2 cellular contexts compared by ENCODE assay signal in the genomic region with DNA sequence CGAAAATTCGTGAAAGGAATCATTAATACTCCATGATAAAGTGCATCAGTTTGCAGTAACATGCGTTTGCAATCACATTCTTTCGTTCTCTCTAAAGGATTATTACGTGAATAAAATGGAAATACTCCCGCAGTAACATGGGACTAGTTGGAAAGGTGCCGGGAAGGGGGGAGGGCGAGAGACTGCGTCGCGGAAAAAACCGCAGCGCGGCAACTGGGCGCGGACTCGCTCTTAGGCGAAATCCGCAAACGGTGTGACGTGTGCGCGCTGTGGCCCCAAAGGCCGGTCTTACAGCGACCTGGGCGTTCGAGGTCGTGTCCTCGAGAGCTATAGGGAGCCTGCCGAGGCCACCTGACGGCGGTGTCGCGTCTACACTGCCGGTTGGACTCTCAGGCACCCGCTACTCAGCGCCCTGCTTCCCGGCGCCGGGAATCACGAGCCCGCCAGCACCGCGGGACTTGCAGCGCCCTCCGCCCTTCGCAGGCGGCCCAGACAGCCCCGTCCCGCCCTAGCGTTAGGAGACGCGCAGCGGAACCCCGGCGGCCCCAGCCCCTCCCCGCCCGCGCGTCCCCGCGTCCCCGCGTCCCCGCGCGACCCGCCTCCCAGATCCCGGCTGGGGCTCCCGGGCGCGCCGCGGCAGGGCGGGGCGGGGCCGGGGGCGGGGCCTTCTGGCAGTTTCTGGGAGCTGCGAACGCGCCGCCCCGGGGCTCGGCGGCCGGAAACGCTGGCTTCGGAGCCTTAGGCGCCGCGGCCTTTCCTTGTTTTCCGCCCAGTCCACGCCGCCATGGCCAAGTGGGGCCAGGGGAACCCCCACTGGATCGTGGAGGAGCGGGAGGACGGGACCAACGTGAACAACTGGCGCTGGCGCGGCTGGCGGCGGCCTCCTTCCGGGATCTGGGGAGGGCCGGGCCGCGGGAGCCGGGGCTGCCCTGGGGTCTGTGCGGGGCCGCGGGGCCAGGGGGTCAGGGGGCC.
TF ChIP-seq lines count a peak whose summit lies in the region.

No MANE protein-coding gene starts in this region.

TF ChIP-seq in A549, 52 proteins besides CTCF, POLR2A, EP300 and RAD21 (continued from another document):
- TF ChIP-seq MAFK (IDR thresholded peaks at IDR 0.05; ENCODE audit: partially characterized antibody) (no peak), GATA3 (IDR thresholded peaks at IDR 0.05; ENCODE audit: borderline replicate concordance) (no peak), MYC (IDR thresholded peaks at IDR 0.05; ENCODE audit: borderline replicate concordance, low read length) (peak; percentile 89), RCOR1 (IDR thresholded peaks at IDR 0.05; ENCODE audit: low read depth, low read length) (no peak), RFX5 (IDR thresholded peaks at IDR 0.05) (peak; percentile 72; the same call in 1 of the 2 replicates), CBX8 (IDR thresholded peaks at IDR 0.05) (no peak), CEBPB (IDR thresholded peaks at IDR 0.05) (no peak), PHF8 (IDR thresholded peaks at IDR 0.05; ENCODE audit: borderline replicate concordance, low read depth) (peak; percentile 98), NR3C1 (IDR thresholded peaks at IDR 0.05) (no peak), HDAC2 (IDR thresholded peaks at IDR 0.05) (no peak), ZNF302 (CRISPR knock-in tag; IDR thresholded peaks at IDR 0.05) (no peak), NPAS2 (CRISPR knock-in tag; IDR thresholded peaks at IDR 0.05; ENCODE audit: borderline replicate concordance) (no peak), ZC3H11A (IDR thresholded peaks at IDR 0.05) (no peak), BHLHE40 (IDR thresholded peaks at IDR 0.05; ENCODE audit: low read depth, low read length) (no peak), CHD4 (IDR thresholded peaks at IDR 0.05; ENCODE audit: borderline replicate concordance) (no peak), FOXS1 (CRISPR knock-in tag; IDR thresholded peaks at IDR 0.05) (no peak), POLR2AphosphoS2 (conservative IDR thresholded peaks at IDR 0.05; ENCODE audit: low read length) (no peak), ESRRA (IDR thresholded peaks at IDR 0.05; ENCODE audit: borderline replicate concordance, low read length) (peak; percentile 63; the same call in 1 of the 2 replicates), FOSB (CRISPR knock-in tag; IDR thresholded peaks at IDR 0.05) (no peak), MAZ (IDR thresholded peaks at IDR 0.05; ENCODE audit: borderline replicate concordance, low read depth, low read length) (0 out of 2 replicates have a peak, but pooled peaks have one; percentile 32), ZSCAN20 (CRISPR knock-in tag; IDR thresholded peaks at IDR 0.05) (0 out of 2 replicates have a peak, but pooled peaks have one; percentile 27), TP53 (CRISPR knock-in tag; IDR thresholded peaks at IDR 0.05) (no peak), EHMT2 (IDR thresholded peaks at IDR 0.05; ENCODE audit: low read depth) (no peak)
- TF ChIP-seq, protein P1, sequence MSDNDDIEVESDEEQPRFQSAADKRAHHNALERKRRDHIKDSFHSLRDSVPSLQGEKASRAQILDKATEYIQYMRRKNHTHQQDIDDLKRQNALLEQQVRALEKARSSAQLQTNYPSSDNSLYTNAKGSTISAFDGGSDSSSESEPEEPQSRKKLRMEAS (IDR thresholded peaks at IDR 0.05), result peak; percentile 94
- TF ChIP-seq, protein P2, sequence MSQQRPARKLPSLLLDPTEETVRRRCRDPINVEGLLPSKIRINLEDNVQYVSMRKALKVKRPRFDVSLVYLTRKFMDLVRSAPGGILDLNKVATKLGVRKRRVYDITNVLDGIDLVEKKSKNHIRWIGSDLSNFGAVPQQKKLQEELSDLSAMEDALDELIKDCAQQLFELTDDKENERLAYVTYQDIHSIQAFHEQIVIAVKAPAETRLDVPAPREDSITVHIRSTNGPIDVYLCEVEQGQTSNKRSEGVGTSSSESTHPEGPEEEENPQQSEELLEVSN (IDR thresholded peaks at IDR 0.05; ENCODE audit: borderline replicate concordance, low read depth), result peak; percentile 90
- TF ChIP-seq, protein P3, sequence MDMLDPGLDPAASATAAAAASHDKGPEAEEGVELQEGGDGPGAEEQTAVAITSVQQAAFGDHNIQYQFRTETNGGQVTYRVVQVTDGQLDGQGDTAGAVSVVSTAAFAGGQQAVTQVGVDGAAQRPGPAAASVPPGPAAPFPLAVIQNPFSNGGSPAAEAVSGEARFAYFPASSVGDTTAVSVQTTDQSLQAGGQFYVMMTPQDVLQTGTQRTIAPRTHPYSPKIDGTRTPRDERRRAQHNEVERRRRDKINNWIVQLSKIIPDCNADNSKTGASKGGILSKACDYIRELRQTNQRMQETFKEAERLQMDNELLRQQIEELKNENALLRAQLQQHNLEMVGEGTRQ (IDR thresholded peaks at IDR 0.05), result peak; percentile 72
- TF ChIP-seq, protein P4, sequence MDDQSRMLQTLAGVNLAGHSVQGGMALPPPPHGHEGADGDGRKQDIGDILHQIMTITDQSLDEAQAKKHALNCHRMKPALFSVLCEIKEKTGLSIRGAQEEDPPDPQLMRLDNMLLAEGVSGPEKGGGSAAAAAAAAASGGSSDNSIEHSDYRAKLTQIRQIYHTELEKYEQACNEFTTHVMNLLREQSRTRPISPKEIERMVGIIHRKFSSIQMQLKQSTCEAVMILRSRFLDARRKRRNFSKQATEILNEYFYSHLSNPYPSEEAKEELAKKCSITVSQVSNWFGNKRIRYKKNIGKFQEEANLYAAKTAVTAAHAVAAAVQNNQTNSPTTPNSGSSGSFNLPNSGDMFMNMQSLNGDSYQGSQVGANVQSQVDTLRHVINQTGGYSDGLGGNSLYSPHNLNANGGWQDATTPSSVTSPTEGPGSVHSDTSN (IDR thresholded peaks at IDR 0.05), result 0 out of 2 replicates have a peak, but pooled peaks have one; percentile 22
- TF ChIP-seq, protein P5, sequence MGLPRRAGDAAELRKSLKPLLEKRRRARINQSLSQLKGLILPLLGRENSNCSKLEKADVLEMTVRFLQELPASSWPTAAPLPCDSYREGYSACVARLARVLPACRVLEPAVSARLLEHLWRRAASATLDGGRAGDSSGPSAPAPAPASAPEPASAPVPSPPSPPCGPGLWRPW (IDR thresholded peaks at IDR 0.05), result no peak

TF ChIP-seq in GM12878, 131 proteins besides CTCF, POLR2A, EP300 and RAD21 (continued from another document and continues in another):
- TF ChIP-seq, protein P6, sequence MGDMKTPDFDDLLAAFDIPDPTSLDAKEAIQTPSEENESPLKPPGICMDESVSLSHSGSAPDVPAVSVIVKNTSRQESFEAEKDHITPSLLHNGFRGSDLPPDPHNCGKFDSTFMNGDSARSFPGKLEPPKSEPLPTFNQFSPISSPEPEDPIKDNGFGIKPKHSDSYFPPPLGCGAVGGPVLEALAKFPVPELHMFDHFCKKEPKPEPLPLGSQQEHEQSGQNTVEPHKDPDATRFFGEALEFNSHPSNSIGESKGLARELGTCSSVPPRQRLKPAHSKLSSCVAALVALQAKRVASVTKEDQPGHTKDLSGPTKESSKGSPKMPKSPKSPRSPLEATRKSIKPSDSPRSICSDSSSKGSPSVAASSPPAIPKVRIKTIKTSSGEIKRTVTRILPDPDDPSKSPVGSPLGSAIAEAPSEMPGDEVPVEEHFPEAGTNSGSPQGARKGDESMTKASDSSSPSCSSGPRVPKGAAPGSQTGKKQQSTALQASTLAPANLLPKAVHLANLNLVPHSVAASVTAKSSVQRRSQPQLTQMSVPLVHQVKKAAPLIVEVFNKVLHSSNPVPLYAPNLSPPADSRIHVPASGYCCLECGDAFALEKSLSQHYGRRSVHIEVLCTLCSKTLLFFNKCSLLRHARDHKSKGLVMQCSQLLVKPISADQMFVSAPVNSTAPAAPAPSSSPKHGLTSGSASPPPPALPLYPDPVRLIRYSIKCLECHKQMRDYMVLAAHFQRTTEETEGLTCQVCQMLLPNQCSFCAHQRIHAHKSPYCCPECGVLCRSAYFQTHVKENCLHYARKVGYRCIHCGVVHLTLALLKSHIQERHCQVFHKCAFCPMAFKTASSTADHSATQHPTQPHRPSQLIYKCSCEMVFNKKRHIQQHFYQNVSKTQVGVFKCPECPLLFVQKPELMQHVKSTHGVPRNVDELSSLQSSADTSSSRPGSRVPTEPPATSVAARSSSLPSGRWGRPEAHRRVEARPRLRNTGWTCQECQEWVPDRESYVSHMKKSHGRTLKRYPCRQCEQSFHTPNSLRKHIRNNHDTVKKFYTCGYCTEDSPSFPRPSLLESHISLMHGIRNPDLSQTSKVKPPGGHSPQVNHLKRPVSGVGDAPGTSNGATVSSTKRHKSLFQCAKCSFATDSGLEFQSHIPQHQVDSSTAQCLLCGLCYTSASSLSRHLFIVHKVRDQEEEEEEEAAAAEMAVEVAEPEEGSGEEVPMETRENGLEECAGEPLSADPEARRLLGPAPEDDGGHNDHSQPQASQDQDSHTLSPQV (IDR thresholded peaks at IDR 0.05), result no peak
- TF ChIP-seq, protein P7, sequence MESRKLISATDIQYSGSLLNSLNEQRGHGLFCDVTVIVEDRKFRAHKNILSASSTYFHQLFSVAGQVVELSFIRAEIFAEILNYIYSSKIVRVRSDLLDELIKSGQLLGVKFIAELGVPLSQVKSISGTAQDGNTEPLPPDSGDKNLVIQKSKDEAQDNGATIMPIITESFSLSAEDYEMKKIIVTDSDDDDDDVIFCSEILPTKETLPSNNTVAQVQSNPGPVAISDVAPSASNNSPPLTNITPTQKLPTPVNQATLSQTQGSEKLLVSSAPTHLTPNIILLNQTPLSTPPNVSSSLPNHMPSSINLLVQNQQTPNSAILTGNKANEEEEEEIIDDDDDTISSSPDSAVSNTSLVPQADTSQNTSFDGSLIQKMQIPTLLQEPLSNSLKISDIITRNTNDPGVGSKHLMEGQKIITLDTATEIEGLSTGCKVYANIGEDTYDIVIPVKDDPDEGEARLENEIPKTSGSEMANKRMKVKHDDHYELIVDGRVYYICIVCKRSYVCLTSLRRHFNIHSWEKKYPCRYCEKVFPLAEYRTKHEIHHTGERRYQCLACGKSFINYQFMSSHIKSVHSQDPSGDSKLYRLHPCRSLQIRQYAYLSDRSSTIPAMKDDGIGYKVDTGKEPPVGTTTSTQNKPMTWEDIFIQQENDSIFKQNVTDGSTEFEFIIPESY (IDR thresholded peaks at IDR 0.05), result no peak
- peak; percentile 22 for TF ChIP-seq CBFB (IDR thresholded peaks at IDR 0.05; ENCODE audit: low read depth)
- no peak for TF ChIP-seq KDM1A (IDR thresholded peaks at IDR 0.05; ENCODE audit: borderline replicate concordance)
- TF ChIP-seq, protein P8, sequence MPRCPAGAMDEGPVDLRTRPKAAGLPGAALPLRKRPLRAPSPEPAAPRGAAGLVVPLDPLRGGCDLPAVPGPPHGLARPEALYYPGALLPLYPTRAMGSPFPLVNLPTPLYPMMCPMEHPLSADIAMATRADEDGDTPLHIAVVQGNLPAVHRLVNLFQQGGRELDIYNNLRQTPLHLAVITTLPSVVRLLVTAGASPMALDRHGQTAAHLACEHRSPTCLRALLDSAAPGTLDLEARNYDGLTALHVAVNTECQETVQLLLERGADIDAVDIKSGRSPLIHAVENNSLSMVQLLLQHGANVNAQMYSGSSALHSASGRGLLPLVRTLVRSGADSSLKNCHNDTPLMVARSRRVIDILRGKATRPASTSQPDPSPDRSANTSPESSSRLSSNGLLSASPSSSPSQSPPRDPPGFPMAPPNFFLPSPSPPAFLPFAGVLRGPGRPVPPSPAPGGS (IDR thresholded peaks at IDR 0.05; ENCODE audit: borderline replicate concordance, insufficient read depth, low read depth, low read length, poor library complexity, severe bottlenecking), result peak; percentile 12
- peak; percentile 83 for TF ChIP-seq POLR2AphosphoS5 (IDR thresholded peaks at IDR 0.05; ENCODE audit: low read length)
- peak; percentile 97 for TF ChIP-seq IKZF1 (conservative IDR thresholded peaks at IDR 0.05)
- TF ChIP-seq CHD2 (IDR thresholded peaks at IDR 0.05; ENCODE audit: borderline replicate concordance, low read depth, low read length), result no peak
- TF ChIP-seq DPF2 (IDR thresholded peaks at IDR 0.05), result peak; percentile 73
- TF ChIP-seq MXI1 (IDR thresholded peaks at IDR 0.05; ENCODE audit: low read depth, low read length), result no peak
- TF ChIP-seq, protein P9, sequence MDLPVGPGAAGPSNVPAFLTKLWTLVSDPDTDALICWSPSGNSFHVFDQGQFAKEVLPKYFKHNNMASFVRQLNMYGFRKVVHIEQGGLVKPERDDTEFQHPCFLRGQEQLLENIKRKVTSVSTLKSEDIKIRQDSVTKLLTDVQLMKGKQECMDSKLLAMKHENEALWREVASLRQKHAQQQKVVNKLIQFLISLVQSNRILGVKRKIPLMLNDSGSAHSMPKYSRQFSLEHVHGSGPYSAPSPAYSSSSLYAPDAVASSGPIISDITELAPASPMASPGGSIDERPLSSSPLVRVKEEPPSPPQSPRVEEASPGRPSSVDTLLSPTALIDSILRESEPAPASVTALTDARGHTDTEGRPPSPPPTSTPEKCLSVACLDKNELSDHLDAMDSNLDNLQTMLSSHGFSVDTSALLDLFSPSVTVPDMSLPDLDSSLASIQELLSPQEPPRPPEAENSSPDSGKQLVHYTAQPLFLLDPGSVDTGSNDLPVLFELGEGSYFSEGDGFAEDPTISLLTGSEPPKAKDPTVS (IDR thresholded peaks at IDR 0.05; ENCODE audit: low read depth, low read length), result 0 out of 2 replicates have a peak, but pooled peaks have one; percentile 54
- no peak for TF ChIP-seq BRCA1 (IDR thresholded peaks at IDR 0.05; ENCODE audit: low read depth, low read length)
- TF ChIP-seq EZH2 (IDR thresholded peaks at IDR 0.05; ENCODE audit: borderline replicate concordance, control insufficient read depth, low read depth, low read length), result no peak
- TF ChIP-seq GABPA (IDR thresholded peaks at IDR 0.05; ENCODE audit: low read depth), result no peak
- TF ChIP-seq BMI1 (IDR thresholded peaks at IDR 0.05; ENCODE audit: borderline replicate concordance), result no peak
- no peak for TF ChIP-seq STAT1 (conservative IDR thresholded peaks at IDR 0.05)
- TF ChIP-seq HDAC2 (IDR thresholded peaks at IDR 0.05), result no peak
- 0 out of 2 replicates have a peak, but pooled peaks have one; percentile 38 for TF ChIP-seq MEF2A (IDR thresholded peaks at IDR 0.05; ENCODE audit: insufficient read depth, low read depth, low read length)
- no peak for TF ChIP-seq KAT2A (conservative IDR thresholded peaks at IDR 0.05; ENCODE audit: control insufficient read depth, low read depth, low read length)
- no peak; the same call in 1 of the 2 replicates for TF ChIP-seq TCF12 (IDR thresholded peaks at IDR 0.05; ENCODE audit: low read depth, low read length)
- no peak for TF ChIP-seq FOXM1 (IDR thresholded peaks at IDR 0.05; ENCODE audit: low read depth, low read length)
- TF ChIP-seq, protein P10, sequence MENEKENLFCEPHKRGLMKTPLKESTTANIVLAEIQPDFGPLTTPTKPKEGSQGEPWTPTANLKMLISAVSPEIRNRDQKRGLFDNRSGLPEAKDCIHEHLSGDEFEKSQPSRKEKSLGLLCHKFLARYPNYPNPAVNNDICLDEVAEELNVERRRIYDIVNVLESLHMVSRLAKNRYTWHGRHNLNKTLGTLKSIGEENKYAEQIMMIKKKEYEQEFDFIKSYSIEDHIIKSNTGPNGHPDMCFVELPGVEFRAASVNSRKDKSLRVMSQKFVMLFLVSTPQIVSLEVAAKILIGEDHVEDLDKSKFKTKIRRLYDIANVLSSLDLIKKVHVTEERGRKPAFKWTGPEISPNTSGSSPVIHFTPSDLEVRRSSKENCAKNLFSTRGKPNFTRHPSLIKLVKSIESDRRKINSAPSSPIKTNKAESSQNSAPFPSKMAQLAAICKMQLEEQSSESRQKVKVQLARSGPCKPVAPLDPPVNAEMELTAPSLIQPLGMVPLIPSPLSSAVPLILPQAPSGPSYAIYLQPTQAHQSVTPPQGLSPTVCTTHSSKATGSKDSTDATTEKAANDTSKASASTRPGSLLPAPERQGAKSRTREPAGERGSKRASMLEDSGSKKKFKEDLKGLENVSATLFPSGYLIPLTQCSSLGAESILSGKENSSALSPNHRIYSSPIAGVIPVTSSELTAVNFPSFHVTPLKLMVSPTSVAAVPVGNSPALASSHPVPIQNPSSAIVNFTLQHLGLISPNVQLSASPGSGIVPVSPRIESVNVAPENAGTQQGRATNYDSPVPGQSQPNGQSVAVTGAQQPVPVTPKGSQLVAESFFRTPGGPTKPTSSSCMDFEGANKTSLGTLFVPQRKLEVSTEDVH (IDR thresholded peaks at IDR 0.05; ENCODE audit: low read depth, partially characterized antibody), result no peak
- peak; percentile 47; the same call in 1 of the 2 replicates for TF ChIP-seq TAF1 (IDR thresholded peaks at IDR 0.05; ENCODE audit: borderline replicate concordance, low read depth, low read length)
- TF ChIP-seq NFYA (IDR thresholded peaks at IDR 0.05; ENCODE audit: borderline replicate concordance, low read depth, low read length), result no peak
